ENCODE assay signal across 2 cellular contexts in the genomic region with DNA sequence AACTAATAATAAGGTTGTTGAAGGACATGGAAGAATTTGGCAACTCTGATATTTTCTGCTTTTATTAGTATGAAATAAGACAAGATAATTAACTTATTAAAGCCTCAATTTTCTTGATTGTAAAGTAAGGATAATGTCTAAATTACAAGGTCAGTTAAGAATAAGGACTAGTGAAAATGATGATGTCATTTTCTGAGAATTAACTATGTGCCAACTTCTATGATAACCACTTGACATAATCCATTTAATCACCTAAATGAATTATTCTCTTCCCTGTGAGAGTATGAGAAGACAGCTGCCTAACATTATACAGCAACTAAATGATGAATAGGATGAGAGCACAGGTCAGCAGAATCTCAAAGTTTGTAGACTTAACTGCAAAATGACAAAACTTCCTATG.
TF ChIP-seq lines count a peak whose summit lies in the region.

No MANE protein-coding gene starts in this region.

TF ChIP-seq in SK-N-SH, 30 proteins besides CTCF, POLR2A, EP300 and RAD21:
- TF ChIP-seq, protein P1, sequence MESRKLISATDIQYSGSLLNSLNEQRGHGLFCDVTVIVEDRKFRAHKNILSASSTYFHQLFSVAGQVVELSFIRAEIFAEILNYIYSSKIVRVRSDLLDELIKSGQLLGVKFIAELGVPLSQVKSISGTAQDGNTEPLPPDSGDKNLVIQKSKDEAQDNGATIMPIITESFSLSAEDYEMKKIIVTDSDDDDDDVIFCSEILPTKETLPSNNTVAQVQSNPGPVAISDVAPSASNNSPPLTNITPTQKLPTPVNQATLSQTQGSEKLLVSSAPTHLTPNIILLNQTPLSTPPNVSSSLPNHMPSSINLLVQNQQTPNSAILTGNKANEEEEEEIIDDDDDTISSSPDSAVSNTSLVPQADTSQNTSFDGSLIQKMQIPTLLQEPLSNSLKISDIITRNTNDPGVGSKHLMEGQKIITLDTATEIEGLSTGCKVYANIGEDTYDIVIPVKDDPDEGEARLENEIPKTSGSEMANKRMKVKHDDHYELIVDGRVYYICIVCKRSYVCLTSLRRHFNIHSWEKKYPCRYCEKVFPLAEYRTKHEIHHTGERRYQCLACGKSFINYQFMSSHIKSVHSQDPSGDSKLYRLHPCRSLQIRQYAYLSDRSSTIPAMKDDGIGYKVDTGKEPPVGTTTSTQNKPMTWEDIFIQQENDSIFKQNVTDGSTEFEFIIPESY (IDR thresholded peaks at IDR 0.05; ENCODE audit: borderline replicate concordance, low read depth): no peak
- TF ChIP-seq GATA2 (CRISPR knock-in tag; IDR thresholded peaks at IDR 0.05): no peak
- no peak for TF ChIP-seq ELF1 (IDR thresholded peaks at IDR 0.05)
- no peak for TF ChIP-seq YY1 (IDR thresholded peaks at IDR 0.05; ENCODE audit: low read depth)
- TF ChIP-seq FOXM1 (IDR thresholded peaks at IDR 0.05; ENCODE audit: low read depth): no peak
- no peak for TF ChIP-seq TCF12 (IDR thresholded peaks at IDR 0.05)
- no peak for TF ChIP-seq MXI1 (IDR thresholded peaks at IDR 0.05; ENCODE audit: low read depth, low read length)
- no peak for TF ChIP-seq EZH2phosphoT487 (IDR thresholded peaks at IDR 0.05; ENCODE audit: borderline replicate concordance, low read depth)
- no peak for TF ChIP-seq RFX5 (IDR thresholded peaks at IDR 0.05; ENCODE audit: low read length)
- TF ChIP-seq SMC3 (IDR thresholded peaks at IDR 0.05; ENCODE audit: low read depth, low read length): no peak
- TF ChIP-seq FOSL2 (IDR thresholded peaks at IDR 0.05; ENCODE audit: borderline replicate concordance, low read depth): no peak
- TF ChIP-seq TEAD4 (IDR thresholded peaks at IDR 0.05; ENCODE audit: borderline replicate concordance, insufficient read depth): no peak
- TF ChIP-seq TAF1 (IDR thresholded peaks at IDR 0.05; ENCODE audit: borderline replicate concordance, low read depth, low read length): no peak
- TF ChIP-seq, protein P2, sequence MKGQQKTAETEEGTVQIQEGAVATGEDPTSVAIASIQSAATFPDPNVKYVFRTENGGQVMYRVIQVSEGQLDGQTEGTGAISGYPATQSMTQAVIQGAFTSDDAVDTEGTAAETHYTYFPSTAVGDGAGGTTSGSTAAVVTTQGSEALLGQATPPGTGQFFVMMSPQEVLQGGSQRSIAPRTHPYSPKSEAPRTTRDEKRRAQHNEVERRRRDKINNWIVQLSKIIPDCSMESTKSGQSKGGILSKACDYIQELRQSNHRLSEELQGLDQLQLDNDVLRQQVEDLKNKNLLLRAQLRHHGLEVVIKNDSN (IDR thresholded peaks at IDR 0.05; ENCODE audit: borderline replicate concordance, low read depth): no peak
- no peak for TF ChIP-seq POLR2AphosphoS5 (IDR thresholded peaks at IDR 0.05; ENCODE audit: low read depth, low read length)
- TF ChIP-seq JUND (IDR thresholded peaks at IDR 0.05): no peak
- no peak for TF ChIP-seq FOXJ3 (CRISPR knock-in tag; IDR thresholded peaks at IDR 0.05)
- TF ChIP-seq NRF1 (IDR thresholded peaks at IDR 0.05; ENCODE audit: low read depth, low read length): no peak

TF ChIP-seq in K562, 482 proteins besides CTCF, POLR2A, EP300 and RAD21 (continued from another document):
- TF ChIP-seq, protein P3, sequence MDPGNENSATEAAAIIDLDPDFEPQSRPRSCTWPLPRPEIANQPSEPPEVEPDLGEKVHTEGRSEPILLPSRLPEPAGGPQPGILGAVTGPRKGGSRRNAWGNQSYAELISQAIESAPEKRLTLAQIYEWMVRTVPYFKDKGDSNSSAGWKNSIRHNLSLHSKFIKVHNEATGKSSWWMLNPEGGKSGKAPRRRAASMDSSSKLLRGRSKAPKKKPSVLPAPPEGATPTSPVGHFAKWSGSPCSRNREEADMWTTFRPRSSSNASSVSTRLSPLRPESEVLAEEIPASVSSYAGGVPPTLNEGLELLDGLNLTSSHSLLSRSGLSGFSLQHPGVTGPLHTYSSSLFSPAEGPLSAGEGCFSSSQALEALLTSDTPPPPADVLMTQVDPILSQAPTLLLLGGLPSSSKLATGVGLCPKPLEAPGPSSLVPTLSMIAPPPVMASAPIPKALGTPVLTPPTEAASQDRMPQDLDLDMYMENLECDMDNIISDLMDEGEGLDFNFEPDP (CRISPR knock-in tag; IDR thresholded peaks at IDR 0.05): no peak
